ENCODE assay signal across 8 cellular contexts in genomic region chr3:52606373-52607085, GRCh38.
DNase-seq lines count a peak whose midpoint lies in the region; ATAC-seq lines count a peak whose summit lies in the region.
"Had no signal": no experiment of that assay in that cellular context is flagged by ENCODE, and none has a peak within 500 bp of the region (broad histone marks: within the 10 kb centered on the region; RNA-seq: fewer than 3 reads in every experiment).

No MANE protein-coding gene starts in this region.

- no peaks in the 10 kb centered on the region for H3K27me3 ChIP-seq in skeletal muscle tissue (ENCODE audit: control insufficient read depth in 3 of 3, insufficient read depth in 3 of 3, low read length in 3 of 3)

- H3K27me3 Mint-ChIP-seq in stimulated activated naive B cell treated with anti-CD40 and anti-IgM and Interleukin-4, amounts not matched to agents 10 μg/mL and 1 μg/mL and 100 μg/mL, for 72 hours: no peaks in the 10 kb centered on the region

- ATAC-seq in stimulated activated naive B cell treated with anti-CD40 and anti-IgM and Interleukin-4, amounts not matched to agents 10 μg/mL and 1 μg/mL and 100 μg/mL, for 72 hours (replicated peaks): no peak
- ATAC-seq in GM21576 (IDR thresholded peaks at IDR 0.05; ENCODE audit: unreplicated experiment): no peak

- peaks cover 47 to 63% of the 10 kb centered on the region in 2 donors for H3K36me3 Mint-ChIP-seq in stimulated activated naive B cell treated with anti-CD40 and anti-IgM and Interleukin-4, amounts not matched to agents 10 μg/mL and 1 μg/mL and 100 μg/mL, for 72 hours

- H3K36me3 ChIP-seq in skeletal muscle tissue (ENCODE audit: control insufficient read depth in 3 of 3, insufficient read depth in 3 of 3, low read length in 3 of 3): peaks cover 11 to 36% (median 31%) of the 10 kb centered on the region in 3 donors

- no peak overlapping the region for H3K4me3 ChIP-seq in skeletal muscle tissue (ENCODE audit: low read length in 3 of 3)
- H3K4me3 ChIP-seq: skin epidermis had no signal

- H3K9ac ChIP-seq in skeletal muscle tissue (ENCODE audit: low read depth in 1 of 3, low read length in 3 of 3): no peak overlapping the region

- H3K4me3 Mint-ChIP-seq in stimulated activated naive B cell treated with anti-CD40 and anti-IgM and Interleukin-4, amounts not matched to agents 10 μg/mL and 1 μg/mL and 100 μg/mL, for 72 hours: no peak overlapping the region

- H3K4me1 Mint-ChIP-seq in stimulated activated naive B cell treated with anti-CD40 and anti-IgM and Interleukin-4, amounts not matched to agents 10 μg/mL and 1 μg/mL and 100 μg/mL, for 72 hours: peaks cover 0 to 1% of the 10 kb centered on the region in 2 donors

- peak overlapping the region; percentile 9 for H3K27ac ChIP-seq in skeletal muscle tissue (ENCODE audit: low read depth, low read length)

- H3K9me3 Mint-ChIP-seq in stimulated activated naive B cell treated with anti-CD40 and anti-IgM and Interleukin-4, amounts not matched to agents 10 μg/mL and 1 μg/mL and 100 μg/mL, for 72 hours: peaks cover 0 to 4% of the 10 kb centered on the region in 2 donors

- no peak overlapping the region for H3K27ac Mint-ChIP-seq in stimulated activated naive B cell treated with anti-CD40 and anti-IgM and Interleukin-4, amounts not matched to agents 10 μg/mL and 1 μg/mL and 100 μg/mL, for 72 hours

- DNase-seq in HK-2 (ENCODE audit: unreplicated experiment): peak; percentile 17
- DNase-seq in RPMI7951 (ENCODE audit: low read depth): peak; percentile 29
- peak; percentile 31 for DNase-seq in glomerular visceral epithelial cell (ENCODE audit: extremely low spot score)
- DNase-seq in stimulated activated naive B cell treated with anti-CD40 and anti-IgM and Interleukin-4, amounts not matched to agents 10 μg/mL and 1 μg/mL and 100 μg/mL, for 72 hours: no peak
- DNase-seq in ecto neural progenitor cell (ENCODE audit: low spot score): no peak

- H3K9me3 ChIP-seq in skeletal muscle tissue (ENCODE audit: control insufficient read depth in 3 of 3, low read length in 3 of 3): no peaks in the 10 kb centered on the region

- H3K4me1 ChIP-seq in skeletal muscle tissue (ENCODE audit: control insufficient read depth in 3 of 3, insufficient read depth in 3 of 3, low read length in 3 of 3): peaks cover 0 to 9% (median 5%) of the 10 kb centered on the region in 3 donors

Comparison
In these comparisons a context has a peak if more than half of its experiments do, and no peak if none do; other contexts are left out.
1. DNase-seq: peak in HK-2 (single experiment), RPMI7951 (single experiment) and glomerular visceral epithelial cell (single experiment); none in stimulated activated naive B cell treated with anti-CD40 and anti-IgM and Interleukin-4, amounts not matched to agents 10 μg/mL and 1 μg/mL and 100 μg/mL, for 72 hours (single experiment) and ecto neural progenitor cell (single experiment).